Comparison of ENCODE assay signal across 8 cellular contexts in genomic region chr3:98022978-98023820, GRCh38. TPM values are rescaled to one million over a fixed set of nuclear protein-coding genes. Genes with fewer than 3 reads are reported as not detected.
A peak's percentile ranks its signal among the peaks of the same experiment; 100 is the strongest.
DNase-seq lines count a peak whose midpoint lies in the region; ATAC-seq and FAIRE-seq lines count a peak whose summit lies in the region.

No MANE protein-coding gene starts in this region.

- H3K4me3 Mint-ChIP-seq in activated CD4-positive, alpha-beta memory T cell treated with anti-CD3 and anti-CD28 coated beads, Interleukin-2, amount 10 ng/mL, durations not matched to agents 7 days and 5 days = no peak overlapping the region

- DNase-seq in C1 segment of cervical spinal cord (lab: John Stamatoyannopoulos, UW) = peak; percentile 23 to 90 (median 64)
- no peak for DNase-seq in GM19239 (ENCODE audit: insufficient read length, low spot score)
- peak; percentile 94 for DNase-seq in NCI-H82 (lab: John Stamatoyannopoulos, UW)
- peak; percentile 92 for DNase-seq in activated CD4-positive, alpha-beta memory T cell treated with anti-CD3 and anti-CD28 coated beads, Interleukin-2, amount 10 ng/mL, durations not matched to agents 7 days and 5 days
- DNase-seq in ecto neural progenitor cell (ENCODE audit: low spot score) = peak; percentile 92
- peak; percentile 78 to 90 for DNase-seq in lung microvascular endothelial cell (ENCODE audit: low read depth in 2 of 2)
- DNase-seq in stimulated activated CD8-positive, alpha-beta memory T cell treated with anti-CD3 and anti-CD28 coated beads, Interleukin-15, amount 100 ng/mL, for 1 hour (ENCODE audit: low read depth) = peak; percentile 95

- peak; percentile 39 for ATAC-seq in HG03469 (IDR thresholded peaks at IDR 0.05; ENCODE audit: unreplicated experiment)

- H3K27ac Mint-ChIP-seq in activated CD4-positive, alpha-beta memory T cell treated with anti-CD3 and anti-CD28 coated beads, Interleukin-2, amount 10 ng/mL, durations not matched to agents 7 days and 5 days = no peak overlapping the region

- H3K36me3 Mint-ChIP-seq in activated CD4-positive, alpha-beta memory T cell treated with anti-CD3 and anti-CD28 coated beads, Interleukin-2, amount 10 ng/mL, durations not matched to agents 7 days and 5 days (ENCODE audit: low read depth) = no peaks in the 10 kb centered on the region

- no peaks in the 10 kb centered on the region for H3K9me3 Mint-ChIP-seq in activated CD4-positive, alpha-beta memory T cell treated with anti-CD3 and anti-CD28 coated beads, Interleukin-2, amount 10 ng/mL, durations not matched to agents 7 days and 5 days

- H3K27me3 Mint-ChIP-seq in activated CD4-positive, alpha-beta memory T cell treated with anti-CD3 and anti-CD28 coated beads, Interleukin-2, amount 10 ng/mL, durations not matched to agents 7 days and 5 days = no peaks in the 10 kb centered on the region

- peaks cover 16% of the 10 kb centered on the region for H3K4me1 Mint-ChIP-seq in activated CD4-positive, alpha-beta memory T cell treated with anti-CD3 and anti-CD28 coated beads, Interleukin-2, amount 10 ng/mL, durations not matched to agents 7 days and 5 days

- POLR2A ChIA-PET in activated CD4-positive, alpha-beta memory T cell treated with anti-CD3 and anti-CD28 coated beads, Interleukin-2, amount 10 ng/mL, durations not matched to agents 7 days and 5 days (lab: Charles Lee) = interaction anchor here (0.9 to 3.9 kb wide), 10 partner anchors 15 to 229 kb away, joined by 3 to 16 read pairs (median 5); partner anchors contain the start of genes CRYBG3 and RIOX2

- CTCF ChIA-PET in activated CD4-positive, alpha-beta memory T cell treated with anti-CD3 and anti-CD28 coated beads, Interleukin-2, amount 10 ng/mL, durations not matched to agents 7 days and 5 days (lab: Charles Lee) = interaction anchor here (0.6 to 4.9 kb wide), 30 partner anchors 7 to 550 kb away, joined by 3 to 68 read pairs (median 6); partner anchors contain the start of genes ARL6, CRYBG3 and RIOX2

- peak; percentile 95 for FAIRE-seq in GM19239 (lab: Jason Lieb, UNC)

RNA-seq across cellular contexts. Expression of gene GABRR3, which starts 11.9 kb away (rescaled TPM):
- total RNA-seq in activated CD4-positive, alpha-beta memory T cell treated with anti-CD3 and anti-CD28 coated beads, Interleukin-2, amount 10 ng/mL, durations not matched to agents 7 days and 5 days = not detected
- not detected in 2 replicates for total RNA-seq in lung microvascular endothelial cell

RNA-seq across cellular contexts. Expression of gene RIOX2, which starts 51.0 kb away (rescaled TPM):
- total RNA-seq in activated CD4-positive, alpha-beta memory T cell treated with anti-CD3 and anti-CD28 coated beads, Interleukin-2, amount 10 ng/mL, durations not matched to agents 7 days and 5 days = 10 to 100 TPM; 46.5 to 46.7 TPM
- total RNA-seq in lung microvascular endothelial cell = 20.7 and 27.0 TPM in 2 replicates
